Comparison of ENCODE assay signal across 29 cellular contexts in the genomic region with DNA sequence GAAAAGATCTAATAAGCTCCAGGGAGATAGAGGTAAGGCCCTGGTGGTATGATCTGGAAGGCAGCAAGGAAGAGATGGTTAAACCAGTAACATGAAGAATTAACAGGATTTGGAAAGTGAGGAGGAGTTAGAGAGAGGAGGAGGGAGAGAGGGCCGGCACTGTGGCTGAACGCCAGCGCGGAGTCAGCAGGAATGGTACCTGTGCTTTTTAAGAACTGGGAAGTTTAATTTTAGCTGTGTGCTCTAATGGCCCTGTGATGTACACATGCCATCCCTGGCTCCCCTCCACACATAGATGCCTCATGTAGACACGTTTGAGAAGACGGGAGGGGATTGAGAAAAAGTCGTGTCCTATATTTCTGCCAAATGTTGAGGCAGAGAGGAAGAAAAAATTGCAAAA. TPM values are rescaled to one million over a fixed set of nuclear protein-coding genes. Genes with fewer than 3 reads are reported as not detected.
"Had no signal": no experiment of that assay in that cellular context is flagged by ENCODE, and none has a peak within 500 bp of the region (broad histone marks: within the 10 kb centered on the region; RNA-seq: fewer than 3 reads in every experiment).

No MANE protein-coding gene starts in this region.

- H3K27ac Mint-ChIP-seq: activated CD8-positive, alpha-beta T cell treated with anti-CD3 and anti-CD28 coated beads, Interleukin-2, amount 10 ng/mL, durations not matched to agents 7 days and 5 days; activated naive CD4-positive, alpha-beta T cell treated with anti-CD3 and anti-CD28 coated beads for 36 hours; activated naive CD8-positive, alpha-beta T cell; activated T-helper 17 cell treated with anti-CD3 and anti-CD28 coated beads, Interleukin-2, amount 50 U/mL, for 72 hours; T-helper 2 cell treated with Interferon-gamma antibody and Interleukin-4, amounts not matched to agents 5 μg/mL and 100 μg/mL, for 36 hours had no signal

- H3K9me3 Mint-ChIP-seq: activated naive CD4-positive, alpha-beta T cell treated with anti-CD3 and anti-CD28 coated beads for 36 hours; activated T-helper 17 cell treated with anti-CD3 and anti-CD28 coated beads, Interleukin-2, amount 50 U/mL, for 72 hours; brain; T-helper 2 cell treated with Interferon-gamma antibody and Interleukin-4, amounts not matched to agents 5 μg/mL and 100 μg/mL, for 36 hours had no signal

- ATAC-seq: activated CD8-positive, alpha-beta T cell treated with anti-CD3 and anti-CD28 coated beads, Interleukin-2, amount 10 ng/mL, durations not matched to agents 7 days and 5 days; activated T-helper 17 cell treated with anti-CD3 and anti-CD28 coated beads, Interleukin-2, amount 50 U/mL, for 72 hours; K562; SK-N-SH treated with all-trans-retinoic acid at 6 μM for 48 hours had no signal

- H3K4me1 Mint-ChIP-seq: activated T-helper 17 cell treated with anti-CD3 and anti-CD28 coated beads, Interleukin-2, amount 50 U/mL, for 72 hours had no signal

- H3K36me3 Mint-ChIP-seq: brain had no signal

- H3K4me1 ChIP-seq: SJSA1 had no signal

- H3K27me3 Mint-ChIP-seq: brain had no signal

- H3K27ac ChIP-seq: SJSA1 had no signal

- H3K36me3 ChIP-seq: SJSA1 had no signal

- H3K9me3 ChIP-seq: SJSA1 had no signal

- H3K4me3 Mint-ChIP-seq: activated CD8-positive, alpha-beta T cell treated with anti-CD3 and anti-CD28 coated beads, Interleukin-2, amount 10 ng/mL, durations not matched to agents 7 days and 5 days; activated naive CD4-positive, alpha-beta T cell treated with anti-CD3 and anti-CD28 coated beads for 36 hours; activated naive CD8-positive, alpha-beta T cell; activated T-helper 17 cell treated with anti-CD3 and anti-CD28 coated beads, Interleukin-2, amount 50 U/mL, for 72 hours; brain; T-helper 2 cell treated with Interferon-gamma antibody and Interleukin-4, amounts not matched to agents 5 μg/mL and 100 μg/mL, for 36 hours had no signal

- DNase-seq: activated CD4-positive, alpha-beta T cell treated with anti-CD3 and anti-CD28 coated beads for 48 hours; activated CD4-positive, alpha-beta T cell treated with anti-CD3 and anti-CD28 coated beads, Interleukin-2, amount 50 U/mL, for 4 hours; activated CD4-positive, CD25-positive, alpha-beta regulatory T cell treated with anti-CD3 and anti-CD28 coated beads, Interleukin-2, amount 50 U/mL, for 72 hours; activated CD8-positive, alpha-beta T cell treated with anti-CD3 and anti-CD28 coated beads, Interleukin-2, amount 10 ng/mL, durations not matched to agents 7 days and 5 days; activated gamma-delta T cell; activated naive CD4-positive, alpha-beta T cell treated with anti-CD3 and anti-CD28 coated beads for 36 hours; activated T-cell treated with anti-CD3 and anti-CD28 coated beads, Interleukin-2, amount 50 U/mL, for 48 hours; amygdala; Karpas-422; MM.1S; NCI-H1105 treated with DMSO at 0.1 percent for 48 hours; NCI-H1436 treated with DMSO at 0.1 percent for 48 hours; NCI-H187; NCI-H2081; NCI-H510A treated with DMSO at 0.1 percent for 48 hours; NCI-H69; SHP77; SW 1271 had no signal

- H3K4me3 ChIP-seq: K562, SJSA1 had no signal

RNA-seq across cellular contexts. Expression of gene AVPR1B, which starts 13.8 kb away (rescaled TPM):
- total RNA-seq: activated CD8-positive, alpha-beta T cell treated with anti-CD3 and anti-CD28 coated beads, Interleukin-2, amount 10 ng/mL, durations not matched to agents 7 days and 5 days; activated naive CD4-positive, alpha-beta T cell treated with anti-CD3 and anti-CD28 coated beads for 36 hours; activated T-helper 17 cell treated with anti-CD3 and anti-CD28 coated beads, Interleukin-2, amount 50 U/mL, for 72 hours; astrocyte; K562; OCI-LY7; RPMI7951; SJSA1; T-helper 1 cell treated with Interleukin-12 subunit alpha and Interleukin-12 subunit beta and Interleukin-4 antibody, amounts not matched to agents 30 ng/mL and 1 ng/mL, for 36 hours had no signal
- polyA plus RNA-seq: K562 had no signal
